Comparison of ENCODE assay signal across 1 cellular context in the genomic region with DNA sequence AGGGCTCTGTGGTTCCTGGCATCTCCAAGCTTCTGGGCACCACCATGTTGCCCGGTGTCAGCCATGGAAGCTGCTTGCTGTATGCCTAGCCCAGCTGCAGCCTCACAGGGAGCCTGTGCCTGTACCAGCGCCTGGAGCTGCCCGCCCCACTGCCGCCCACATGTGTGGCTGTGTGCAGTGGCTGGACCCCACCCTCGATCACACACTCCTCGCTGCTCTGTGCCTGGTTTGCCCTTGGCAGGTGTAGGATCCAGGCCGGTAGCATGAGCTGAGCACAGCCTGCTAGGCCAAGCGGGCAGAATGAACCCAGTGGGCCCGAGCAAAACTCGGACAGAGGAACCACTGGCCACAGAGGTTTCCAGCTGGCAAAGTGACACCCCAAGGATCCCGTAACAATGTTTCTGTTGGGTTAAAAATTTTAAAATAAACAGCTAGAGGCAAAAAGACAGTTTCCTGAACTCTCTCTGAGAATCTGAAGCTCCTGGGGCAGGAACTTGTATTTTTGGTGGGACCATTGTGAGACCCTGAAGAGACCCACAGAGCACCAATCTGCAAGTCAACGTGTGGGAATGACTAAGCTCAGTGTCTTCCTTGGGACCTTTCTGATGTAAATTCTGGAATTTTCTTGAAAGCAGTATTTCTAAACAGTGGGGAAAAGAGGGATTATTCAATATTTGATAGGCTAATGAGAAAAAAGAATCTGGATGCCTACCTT.
TF ChIP-seq lines count a peak whose summit lies in the region.

No MANE protein-coding gene starts in this region.

TF ChIP-seq in H1, 55 proteins besides CTCF, POLR2A, EP300 and RAD21:
- TF ChIP-seq NANOG (IDR thresholded peaks at IDR 0.05; ENCODE audit: insufficient read depth, low read depth, low read length, poor library complexity, severe bottlenecking) = no peak
- TF ChIP-seq, protein P1, sequence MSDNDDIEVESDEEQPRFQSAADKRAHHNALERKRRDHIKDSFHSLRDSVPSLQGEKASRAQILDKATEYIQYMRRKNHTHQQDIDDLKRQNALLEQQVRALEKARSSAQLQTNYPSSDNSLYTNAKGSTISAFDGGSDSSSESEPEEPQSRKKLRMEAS (IDR thresholded peaks at IDR 0.05) = peak; percentile 4; the same call in 1 of the 2 replicates
- TF ChIP-seq, protein P2, sequence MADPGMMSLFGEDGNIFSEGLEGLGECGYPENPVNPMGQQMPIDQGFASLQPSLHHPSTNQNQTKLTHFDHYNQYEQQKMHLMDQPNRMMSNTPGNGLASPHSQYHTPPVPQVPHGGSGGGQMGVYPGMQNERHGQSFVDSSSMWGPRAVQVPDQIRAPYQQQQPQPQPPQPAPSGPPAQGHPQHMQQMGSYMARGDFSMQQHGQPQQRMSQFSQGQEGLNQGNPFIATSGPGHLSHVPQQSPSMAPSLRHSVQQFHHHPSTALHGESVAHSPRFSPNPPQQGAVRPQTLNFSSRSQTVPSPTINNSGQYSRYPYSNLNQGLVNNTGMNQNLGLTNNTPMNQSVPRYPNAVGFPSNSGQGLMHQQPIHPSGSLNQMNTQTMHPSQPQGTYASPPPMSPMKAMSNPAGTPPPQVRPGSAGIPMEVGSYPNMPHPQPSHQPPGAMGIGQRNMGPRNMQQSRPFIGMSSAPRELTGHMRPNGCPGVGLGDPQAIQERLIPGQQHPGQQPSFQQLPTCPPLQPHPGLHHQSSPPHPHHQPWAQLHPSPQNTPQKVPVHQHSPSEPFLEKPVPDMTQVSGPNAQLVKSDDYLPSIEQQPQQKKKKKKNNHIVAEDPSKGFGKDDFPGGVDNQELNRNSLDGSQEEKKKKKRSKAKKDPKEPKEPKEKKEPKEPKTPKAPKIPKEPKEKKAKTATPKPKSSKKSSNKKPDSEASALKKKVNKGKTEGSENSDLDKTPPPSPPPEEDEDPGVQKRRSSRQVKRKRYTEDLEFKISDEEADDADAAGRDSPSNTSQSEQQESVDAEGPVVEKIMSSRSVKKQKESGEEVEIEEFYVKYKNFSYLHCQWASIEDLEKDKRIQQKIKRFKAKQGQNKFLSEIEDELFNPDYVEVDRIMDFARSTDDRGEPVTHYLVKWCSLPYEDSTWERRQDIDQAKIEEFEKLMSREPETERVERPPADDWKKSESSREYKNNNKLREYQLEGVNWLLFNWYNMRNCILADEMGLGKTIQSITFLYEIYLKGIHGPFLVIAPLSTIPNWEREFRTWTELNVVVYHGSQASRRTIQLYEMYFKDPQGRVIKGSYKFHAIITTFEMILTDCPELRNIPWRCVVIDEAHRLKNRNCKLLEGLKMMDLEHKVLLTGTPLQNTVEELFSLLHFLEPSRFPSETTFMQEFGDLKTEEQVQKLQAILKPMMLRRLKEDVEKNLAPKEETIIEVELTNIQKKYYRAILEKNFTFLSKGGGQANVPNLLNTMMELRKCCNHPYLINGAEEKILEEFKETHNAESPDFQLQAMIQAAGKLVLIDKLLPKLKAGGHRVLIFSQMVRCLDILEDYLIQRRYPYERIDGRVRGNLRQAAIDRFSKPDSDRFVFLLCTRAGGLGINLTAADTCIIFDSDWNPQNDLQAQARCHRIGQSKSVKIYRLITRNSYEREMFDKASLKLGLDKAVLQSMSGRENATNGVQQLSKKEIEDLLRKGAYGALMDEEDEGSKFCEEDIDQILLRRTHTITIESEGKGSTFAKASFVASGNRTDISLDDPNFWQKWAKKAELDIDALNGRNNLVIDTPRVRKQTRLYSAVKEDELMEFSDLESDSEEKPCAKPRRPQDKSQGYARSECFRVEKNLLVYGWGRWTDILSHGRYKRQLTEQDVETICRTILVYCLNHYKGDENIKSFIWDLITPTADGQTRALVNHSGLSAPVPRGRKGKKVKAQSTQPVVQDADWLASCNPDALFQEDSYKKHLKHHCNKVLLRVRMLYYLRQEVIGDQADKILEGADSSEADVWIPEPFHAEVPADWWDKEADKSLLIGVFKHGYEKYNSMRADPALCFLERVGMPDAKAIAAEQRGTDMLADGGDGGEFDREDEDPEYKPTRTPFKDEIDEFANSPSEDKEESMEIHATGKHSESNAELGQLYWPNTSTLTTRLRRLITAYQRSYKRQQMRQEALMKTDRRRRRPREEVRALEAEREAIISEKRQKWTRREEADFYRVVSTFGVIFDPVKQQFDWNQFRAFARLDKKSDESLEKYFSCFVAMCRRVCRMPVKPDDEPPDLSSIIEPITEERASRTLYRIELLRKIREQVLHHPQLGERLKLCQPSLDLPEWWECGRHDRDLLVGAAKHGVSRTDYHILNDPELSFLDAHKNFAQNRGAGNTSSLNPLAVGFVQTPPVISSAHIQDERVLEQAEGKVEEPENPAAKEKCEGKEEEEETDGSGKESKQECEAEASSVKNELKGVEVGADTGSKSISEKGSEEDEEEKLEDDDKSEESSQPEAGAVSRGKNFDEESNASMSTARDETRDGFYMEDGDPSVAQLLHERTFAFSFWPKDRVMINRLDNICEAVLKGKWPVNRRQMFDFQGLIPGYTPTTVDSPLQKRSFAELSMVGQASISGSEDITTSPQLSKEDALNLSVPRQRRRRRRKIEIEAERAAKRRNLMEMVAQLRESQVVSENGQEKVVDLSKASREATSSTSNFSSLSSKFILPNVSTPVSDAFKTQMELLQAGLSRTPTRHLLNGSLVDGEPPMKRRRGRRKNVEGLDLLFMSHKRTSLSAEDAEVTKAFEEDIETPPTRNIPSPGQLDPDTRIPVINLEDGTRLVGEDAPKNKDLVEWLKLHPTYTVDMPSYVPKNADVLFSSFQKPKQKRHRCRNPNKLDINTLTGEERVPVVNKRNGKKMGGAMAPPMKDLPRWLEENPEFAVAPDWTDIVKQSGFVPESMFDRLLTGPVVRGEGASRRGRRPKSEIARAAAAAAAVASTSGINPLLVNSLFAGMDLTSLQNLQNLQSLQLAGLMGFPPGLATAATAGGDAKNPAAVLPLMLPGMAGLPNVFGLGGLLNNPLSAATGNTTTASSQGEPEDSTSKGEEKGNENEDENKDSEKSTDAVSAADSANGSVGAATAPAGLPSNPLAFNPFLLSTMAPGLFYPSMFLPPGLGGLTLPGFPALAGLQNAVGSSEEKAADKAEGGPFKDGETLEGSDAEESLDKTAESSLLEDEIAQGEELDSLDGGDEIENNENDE (IDR thresholded peaks at IDR 0.05; ENCODE audit: insufficient replicate concordance, low read length) = no peak
- no peak for TF ChIP-seq CHD1 (IDR thresholded peaks at IDR 0.05; ENCODE audit: low read depth, low read length)
- peak; percentile 27; the same call in 1 of the 2 replicates for TF ChIP-seq BACH1 (IDR thresholded peaks at IDR 0.05; ENCODE audit: low read length)
- TF ChIP-seq, protein P3, sequence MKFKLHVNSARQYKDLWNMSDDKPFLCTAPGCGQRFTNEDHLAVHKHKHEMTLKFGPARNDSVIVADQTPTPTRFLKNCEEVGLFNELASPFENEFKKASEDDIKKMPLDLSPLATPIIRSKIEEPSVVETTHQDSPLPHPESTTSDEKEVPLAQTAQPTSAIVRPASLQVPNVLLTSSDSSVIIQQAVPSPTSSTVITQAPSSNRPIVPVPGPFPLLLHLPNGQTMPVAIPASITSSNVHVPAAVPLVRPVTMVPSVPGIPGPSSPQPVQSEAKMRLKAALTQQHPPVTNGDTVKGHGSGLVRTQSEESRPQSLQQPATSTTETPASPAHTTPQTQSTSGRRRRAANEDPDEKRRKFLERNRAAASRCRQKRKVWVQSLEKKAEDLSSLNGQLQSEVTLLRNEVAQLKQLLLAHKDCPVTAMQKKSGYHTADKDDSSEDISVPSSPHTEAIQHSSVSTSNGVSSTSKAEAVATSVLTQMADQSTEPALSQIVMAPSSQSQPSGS (IDR thresholded peaks at IDR 0.05; ENCODE audit: low read length) = no peak
- TF ChIP-seq PHF8 (conservative IDR thresholded peaks at IDR 0.05; ENCODE audit: low read depth, low read length) = no peak
- TF ChIP-seq TEAD4 (IDR thresholded peaks at IDR 0.05; ENCODE audit: low read depth, low read length) = no peak
- TF ChIP-seq KDM4A (IDR thresholded peaks at IDR 0.05; ENCODE audit: low read depth, low read length, severe bottlenecking) = no peak
- TF ChIP-seq HDAC6 (IDR thresholded peaks at IDR 0.05; ENCODE audit: low read depth, low read length) = no peak
- TF ChIP-seq RXRA (IDR thresholded peaks at IDR 0.05; ENCODE audit: insufficient read depth, low read depth, low read length) = no peak
- 0 out of 4 replicates have a peak, but pooled peaks of 1 of the 2 experiments have one; percentile 52 for TF ChIP-seq HDAC2 (IDR thresholded peaks at IDR 0.05; ENCODE audit: borderline replicate concordance in 1 of 2, low read depth in 2 of 2, low read length in 2 of 2)
- no peak for TF ChIP-seq CREB1 (IDR thresholded peaks at IDR 0.05)
- TF ChIP-seq ZNF274 (IDR thresholded peaks at IDR 0.05; ENCODE audit: borderline replicate concordance, extremely low read depth, low read length) = no peak
- no peak for TF ChIP-seq CHD2 (IDR thresholded peaks at IDR 0.05; ENCODE audit: low read length)
- TF ChIP-seq GABPA (IDR thresholded peaks at IDR 0.05; ENCODE audit: borderline replicate concordance, insufficient read depth, low read length) = no peak
